Comparison of ENCODE assay signal across 19 cellular contexts in genomic region chr18:36568487-36568886, GRCh38.
A peak's percentile ranks its signal among the peaks of the same experiment; 100 is the strongest.
DNase-seq lines count a peak whose midpoint lies in the region; ATAC-seq and TF ChIP-seq lines count a peak whose summit lies in the region.
"Had no signal": no experiment of that assay in that cellular context is flagged by ENCODE, and none has a peak within 500 bp of the region (broad histone marks: within the 10 kb centered on the region; RNA-seq: fewer than 3 reads in every experiment).

No MANE protein-coding gene starts in this region.

- H3K4me1 ChIP-seq in right atrium auricular region = peaks cover 0 to 20% of the 10 kb centered on the region in 2 donors
- peaks cover 47% of the 10 kb centered on the region for H3K4me1 ChIP-seq in left ventricle myocardium inferior
- H3K4me1 ChIP-seq in Caco-2 = no peaks in the 10 kb centered on the region

- H3K4me3 ChIP-seq in right atrium auricular region = no peak overlapping the region
- H3K4me3 ChIP-seq in epithelial cell of esophagus (ENCODE audit: low read length) = no peak overlapping the region
- H3K4me3 ChIP-seq in left ventricle myocardium inferior = no peak overlapping the region
- H3K4me3 ChIP-seq in Caco-2 (ENCODE audit: low read depth, low read length) = no peak overlapping the region
- H3K4me3 ChIP-seq: HAP-1, SK-N-MC had no signal

- no peaks in the 10 kb centered on the region for H3K4me1 Mint-ChIP-seq in Caco-2 (ENCODE audit: low read depth, unreplicated experiment)

- intact Hi-C loops in Right ventricle myocardium superior (cut with DNase I) = no loop called here
- intact Hi-C loops in left ventricle myocardium inferior (cut with micrococcal nuclease) = no loop called here
- intact Hi-C loops in Caco-2 (cut with micrococcal nuclease; ENCODE audit: unreplicated experiment) = no loop called here

- no peak for TF ChIP-seq CTCF in right atrium auricular region (IDR thresholded peaks at IDR 0.05)
- no peak for TF ChIP-seq CTCF in epithelial cell of esophagus (IDR thresholded peaks at IDR 0.05; ENCODE audit: insufficient read depth, low read depth, low read length, missing control alignments)
- TF ChIP-seq CTCF in left ventricle myocardium inferior (IDR thresholded peaks at IDR 0.05; ENCODE audit: borderline replicate concordance) = no peak
- TF ChIP-seq CTCF in Caco-2 (IDR thresholded peaks at IDR 0.05; ENCODE audit: insufficient read depth in 1 of 2, low read depth in 1 of 2, low read length in 1 of 2, severe bottlenecking in 1 of 2, unreplicated experiment in 1 of 2) = no peak

- no peaks in the 10 kb centered on the region for H3K36me3 Mint-ChIP-seq in Caco-2 (ENCODE audit: insufficient read depth, unreplicated experiment)
- H3K36me3 Mint-ChIP-seq: CD8-positive, alpha-beta memory T cell had no signal

- H3K27me3 Mint-ChIP-seq in Caco-2 (ENCODE audit: insufficient read depth, unreplicated experiment) = peaks cover 17% of the 10 kb centered on the region

- DNase-seq in Right ventricle myocardium superior (no peak), right atrium auricular region (ENCODE audit: low spot score) (no peak), epithelial cell of esophagus (ENCODE audit: low read depth) (peak; percentile 26), left ventricle myocardium inferior (no peak), amniotic stem cell (lab: John Stamatoyannopoulos, UW) (no peak), SK-N-DZ (ENCODE audit: low spot score) (no peak), Caco-2 (no peak)
- DNase-seq: CD8-positive, alpha-beta memory T cell; DMS53; GDM1; NCI-H1105; NCI-H2029 treated with DMSO at 0.1 percent for 48 hours; NCI-H526; OCI-M1; SHP77 had no signal

- POLR2A ChIA-PET in Caco-2 (lab: Charles Lee) = no interaction called here

- peak; percentile 57 for ATAC-seq in Right ventricle myocardium superior (ENCODE audit: poor library complexity)

- H3K9me3 Mint-ChIP-seq in Caco-2 (ENCODE audit: unreplicated experiment) = no peaks in the 10 kb centered on the region

- no peaks in the 10 kb centered on the region for H3K36me3 ChIP-seq in right atrium auricular region
- no peaks in the 10 kb centered on the region for H3K36me3 ChIP-seq in left ventricle myocardium inferior
- no peaks in the 10 kb centered on the region for H3K36me3 ChIP-seq in Caco-2 (ENCODE audit: control insufficient read depth, insufficient read depth, low read length)
- H3K36me3 ChIP-seq: HAP-1 had no signal

- H3K4me3 Mint-ChIP-seq in Caco-2 (ENCODE audit: unreplicated experiment) = no peak overlapping the region
- H3K4me3 Mint-ChIP-seq: CD8-positive, alpha-beta memory T cell had no signal

- no peaks in the 10 kb centered on the region for H3K27me3 ChIP-seq in right atrium auricular region
- H3K27me3 ChIP-seq in left ventricle myocardium inferior (ENCODE audit: low read depth) = no peaks in the 10 kb centered on the region
- no peaks in the 10 kb centered on the region for H3K27me3 ChIP-seq in Caco-2 (replicated peaks; ENCODE audit: control insufficient read depth, insufficient read depth, low read length)

- no peak overlapping the region for H3K27ac Mint-ChIP-seq in Caco-2 (ENCODE audit: unreplicated experiment)
- H3K27ac Mint-ChIP-seq: CD8-positive, alpha-beta memory T cell had no signal

- BruUV-seq in Caco-2 (replicated peaks; lab: Mats Ljungman, UMichigan) = no TSS peak

- H3K27ac ChIP-seq in right atrium auricular region = no peak overlapping the region
- H3K27ac ChIP-seq in left ventricle myocardium inferior (replicated peaks) = peak overlapping the region; percentile 47
- H3K27ac ChIP-seq: C4-2B, KMS-11, SK-N-MC had no signal

- CTCF ChIA-PET in Caco-2 (lab: Charles Lee) = no interaction called here

- H3K9me3 ChIP-seq in right atrium auricular region (no peaks in the 10 kb centered on the region), left ventricle myocardium inferior (replicated peaks) (no peaks in the 10 kb centered on the region), Caco-2 (no peaks in the 10 kb centered on the region)
- H3K9me3 ChIP-seq: HAP-1 had no signal
